9 cellular contexts compared by ENCODE assay signal in the genomic region with DNA sequence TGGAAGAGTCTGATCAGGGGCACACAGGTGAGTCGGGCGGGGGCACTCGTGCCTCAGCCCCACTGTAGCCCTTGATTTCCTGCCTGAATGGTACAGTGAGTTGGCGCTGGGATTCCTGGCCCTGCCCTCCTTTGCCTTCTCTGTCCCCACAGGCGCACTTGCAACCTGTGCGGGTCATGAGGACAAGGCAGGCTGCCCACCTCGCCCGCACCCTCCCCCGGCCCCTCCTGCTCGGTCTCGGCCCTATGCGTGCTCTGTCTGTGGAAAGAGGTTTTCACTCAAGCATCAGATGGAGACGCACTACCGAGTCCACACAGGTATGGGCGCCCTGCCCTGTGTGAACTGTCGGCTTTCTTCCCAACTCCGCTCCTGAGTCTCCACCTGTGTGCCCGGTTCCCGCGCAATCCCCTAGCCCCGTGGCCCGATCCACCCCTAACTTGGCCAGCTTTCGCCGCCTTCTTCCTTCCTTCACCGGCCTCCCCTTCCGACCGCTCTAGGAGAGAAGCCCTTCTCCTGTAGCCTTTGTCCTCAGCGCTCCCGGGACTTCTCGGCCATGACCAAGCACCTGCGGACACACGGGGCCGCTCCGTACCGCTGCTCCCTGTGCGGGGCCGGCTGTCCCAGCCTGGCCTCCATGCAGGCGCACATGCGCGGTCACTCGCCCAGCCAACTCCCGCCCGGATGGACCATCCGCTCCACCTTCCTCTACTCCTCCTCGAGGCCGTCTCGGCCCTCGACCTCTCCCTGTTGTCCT. TPM values are rescaled to one million over a fixed set of nuclear protein-coding genes. Genes with fewer than 3 reads are reported as not detected.
DNase-seq lines count a peak whose midpoint lies in the region; ATAC-seq, FAIRE-seq and TF ChIP-seq lines count a peak whose summit lies in the region.
"Had no signal": no experiment of that assay in that cellular context is flagged by ENCODE, and none has a peak within 500 bp of the region (broad histone marks: within the 10 kb centered on the region; RNA-seq: fewer than 3 reads in every experiment).

No MANE protein-coding gene starts in this region.

- no peak for TF ChIP-seq CTCF in BE2C (IDR thresholded peaks at IDR 0.05; ENCODE audit: low read depth, low read length)

- H3K4me3 Mint-ChIP-seq in effector memory CD8-positive, alpha-beta T cell, result peak overlapping the region; percentile 89 to 91

- no peaks in the 10 kb centered on the region for H3K9me3 Mint-ChIP-seq in effector memory CD8-positive, alpha-beta T cell

- H3K36me3 Mint-ChIP-seq in effector memory CD8-positive, alpha-beta T cell (ENCODE audit: insufficient read depth), result peaks cover 28% of the 10 kb centered on the region

- H3K27ac ChIP-seq in SJSA1, result no peak overlapping the region
- peak overlapping the region in 1 of 2 donors; percentile 14 for H3K27ac ChIP-seq in aorta (ENCODE audit: low read depth in 1 of 2, low read length in 2 of 2)

- peaks cover 0 to 7% of the 10 kb centered on the region in 2 donors for H3K27me3 Mint-ChIP-seq in effector memory CD8-positive, alpha-beta T cell

- H3K27me3 ChIP-seq in BE2C, result peaks cover 7% of the 10 kb centered on the region
- no peaks in the 10 kb centered on the region for H3K27me3 ChIP-seq in SJSA1 (replicated peaks)
- H3K27me3 ChIP-seq in mononuclear cell (ENCODE audit: insufficient read depth, low read length), result no peaks in the 10 kb centered on the region
- H3K27me3 ChIP-seq in aorta (ENCODE audit: control insufficient read depth in 1 of 2, insufficient read depth in 2 of 2, low read length in 1 of 2), result no peaks in the 10 kb centered on the region

- no peaks in the 10 kb centered on the region; the same call in 1 of the 2 replicates for H3K4me1 ChIP-seq in BE2C
- H3K4me1 ChIP-seq in SJSA1 (replicated peaks), result peaks cover 22% of the 10 kb centered on the region
- H3K4me1 ChIP-seq in mononuclear cell (ENCODE audit: insufficient read depth, low read length), result peaks cover 65% of the 10 kb centered on the region
- no peaks in the 10 kb centered on the region for H3K4me1 ChIP-seq in aorta (ENCODE audit: control insufficient read depth in 1 of 2, insufficient read depth in 2 of 2, low read length in 2 of 2)

- no peak for FAIRE-seq in H54 (lab: Jason Lieb, UNC)

- peak overlapping the region; percentile 91 to 96 for H3K27ac Mint-ChIP-seq in effector memory CD8-positive, alpha-beta T cell

- H3K4me1 Mint-ChIP-seq in effector memory CD8-positive, alpha-beta T cell (ENCODE audit: low read depth in 2 of 2), result peaks cover 55 to 61% of the 10 kb centered on the region in 2 donors

- intact Hi-C loops in aorta (cut with DNase I), result loop anchor here in 1 of 2 donors (2.0 to 5.0 kb wide), 2 partner anchors 23 to 169 kb away; a partner anchor contains a TSS

- TF ChIP-seq POLR2A in H54 (IDR thresholded peaks at IDR 0.05; ENCODE audit: low read depth, low read length), result peak; percentile 44

- DNase-seq in BE2C (peak; percentile 46), H54 (ENCODE audit: insufficient read length, low spot score) (peak; percentile 57), SJSA1 (ENCODE audit: low read depth in 1 of 2, low spot score in 2 of 2) (peak in 1 of 2 experiments; percentile 56), aorta (peak in 1 of 2 donors; percentile 89), OCI-M1 (lab: John Stamatoyannopoulos, UW) (no peak), NCI-H446 treated with DMSO at 0.1 percent for 48 hours (lab: John Stamatoyannopoulos, UW) (no peak)
- DNase-seq in effector memory CD8-positive, alpha-beta T cell, result no peak

- 3% methylated on average over 48 of the region's 48 CpGs for WGBS in aorta, 2 donors

- peak overlapping the region; percentile 79 for H3K4me3 ChIP-seq in BE2C (ENCODE audit: low read depth, low read length)
- H3K4me3 ChIP-seq in SJSA1, result peak overlapping the region; percentile 55
- H3K4me3 ChIP-seq in mononuclear cell (ENCODE audit: low read length), result peak overlapping the region; percentile 63
- peak overlapping the region; percentile 14 to 76 for H3K4me3 ChIP-seq in aorta (ENCODE audit: low read length in 2 of 2)

- H3K9me3 ChIP-seq in BE2C (no peaks in the 10 kb centered on the region), SJSA1 (replicated peaks) (no peaks in the 10 kb centered on the region), mononuclear cell (ENCODE audit: low read depth, low read length) (no peaks in the 10 kb centered on the region), aorta (ENCODE audit: control insufficient read depth, low read length) (no peaks in the 10 kb centered on the region)

- no peak for ATAC-seq in effector memory CD8-positive, alpha-beta T cell (replicated peaks)
- ATAC-seq in aorta (ENCODE audit: low FRiP score), result peak; percentile 53

- H3K36me3 ChIP-seq in BE2C (peaks cover 10% of the 10 kb centered on the region), SJSA1 (peaks cover 24% of the 10 kb centered on the region), aorta (ENCODE audit: control insufficient read depth in 1 of 2, insufficient read depth in 2 of 2, low read length in 1 of 2) (peaks cover 0 to 2% of the 10 kb centered on the region in 2 donors)

RNA-seq across cellular contexts. Expression of a gene that starts 1.6 kb away (rescaled TPM):
- 162 TPM for polyA plus RNA-seq in BE2C (2012; ENCODE audit: insufficient read depth, insufficient read length, low read depth)
- 4.9 and 7.4 TPM in 2 replicates for total RNA-seq in SJSA1 (2014; rRNA removed; shearing (Covaris generic))
- 10.8 TPM for total RNA-seq in mononuclear cell
- total RNA-seq in aorta, result 10 to 100 TPM; 33.6 to 37.9 TPM
- polyA plus RNA-seq in aorta, result 10 to 100 TPM in 1 of 2 donors, 1 to 10 TPM in 1; 6.4 to 43.3 TPM

RNA-seq across cellular contexts. Expression of a gene that starts 11.8 kb away (rescaled TPM):
- not detected for polyA plus RNA-seq in BE2C (2012; ENCODE audit: insufficient read depth, insufficient read length, low read depth)
- not detected in 2 replicates for total RNA-seq in SJSA1 (2014; rRNA removed; shearing (Covaris generic))
- total RNA-seq in mononuclear cell, result 0.42 TPM
- under 1 TPM in 1 of 2 donors, not detected in 1; 0.19 TPM for total RNA-seq in aorta
- not detected for polyA plus RNA-seq in aorta
- total RNA-seq: HT1080 had no signal

RNA-seq across cellular contexts. Expression of a gene that starts 26.1 kb away (rescaled TPM):
- 2.7 TPM for polyA plus RNA-seq in BE2C (2012; ENCODE audit: insufficient read depth, insufficient read length, low read depth)
- 3.7 and 8.5 TPM in 2 replicates for total RNA-seq in SJSA1 (2014; rRNA removed; shearing (Covaris generic))
- total RNA-seq in mononuclear cell, result 8.7 TPM
- 10 to 100 TPM in 1 of 2 donors, 1 to 10 TPM in 1; 8.1 to 14.9 TPM for total RNA-seq in aorta
- polyA plus RNA-seq in aorta, result 10 to 100 TPM in 1 of 2 donors, 1 to 10 TPM in 1; 5.1 to 10.9 TPM

RNA-seq across cellular contexts. Expression of a gene that starts 29.1 kb away (rescaled TPM):
- polyA plus RNA-seq in BE2C (2012; ENCODE audit: insufficient read depth, insufficient read length, low read depth), result 72.6 TPM
- 4.8 and 17.6 TPM in 2 replicates for total RNA-seq in SJSA1 (2014; rRNA removed; shearing (Covaris generic))
- 18.4 TPM for total RNA-seq in mononuclear cell
- 10 to 100 TPM; 14.8 to 22.0 TPM for total RNA-seq in aorta
- 10 to 100 TPM; 24.7 to 70.4 TPM for polyA plus RNA-seq in aorta

RNA-seq across cellular contexts. Expression of a gene that starts 29.3 kb away (rescaled TPM):
- polyA plus RNA-seq in BE2C (2012; ENCODE audit: insufficient read depth, insufficient read length, low read depth), result 58.3 TPM
- total RNA-seq in SJSA1 (2014; rRNA removed; shearing (Covaris generic)), result 16.6 and 28.7 TPM in 2 replicates
- 8.0 TPM for total RNA-seq in mononuclear cell
- total RNA-seq in aorta, result 10 to 100 TPM; 32.9 to 37.0 TPM
- polyA plus RNA-seq in aorta, result 10 to 100 TPM; 32.4 to 59.2 TPM

Comparison
In these comparisons a context has a peak if more than half of its experiments do, and no peak if none do; other contexts are left out.
1. DNase-seq: peak in BE2C (single experiment) and H54 (single experiment); none in effector memory CD8-positive, alpha-beta T cell (0 of 3), OCI-M1 (single experiment) and NCI-H446 treated with DMSO at 0.1 percent for 48 hours (single experiment).
2. Peak in every context shown above with its lines, with median percentiles within 50 percentile points of each other: H3K4me3 ChIP-seq.